ENCODE assay signal across 1 cellular context in the genomic region with DNA sequence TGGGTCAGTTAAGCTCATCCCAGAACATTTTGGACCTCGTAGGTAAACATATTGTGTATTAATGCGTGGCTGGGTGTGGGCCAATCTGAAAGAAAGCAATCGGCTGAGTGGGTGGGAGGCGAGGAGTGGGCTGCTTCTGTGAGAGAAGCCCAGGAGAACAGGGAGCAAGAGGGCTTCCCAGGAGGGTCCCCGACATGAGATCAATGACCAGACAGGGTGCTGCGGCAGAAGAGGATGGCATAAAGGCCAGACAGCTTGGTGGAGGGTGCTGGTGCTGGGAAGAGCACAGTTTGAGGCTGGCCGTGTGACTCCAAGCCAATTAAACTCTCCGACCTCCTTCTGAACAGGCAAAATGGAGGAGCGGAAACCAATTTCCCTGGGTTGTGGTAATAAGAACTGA.
TF ChIP-seq lines count a peak whose summit lies in the region.

No MANE protein-coding gene starts in this region.

TF ChIP-seq in endothelial cell of umbilical vein, 7 proteins besides CTCF, POLR2A, EP300 and RAD21:
- TF ChIP-seq, protein P1, sequence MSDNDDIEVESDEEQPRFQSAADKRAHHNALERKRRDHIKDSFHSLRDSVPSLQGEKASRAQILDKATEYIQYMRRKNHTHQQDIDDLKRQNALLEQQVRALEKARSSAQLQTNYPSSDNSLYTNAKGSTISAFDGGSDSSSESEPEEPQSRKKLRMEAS (IDR thresholded peaks at IDR 0.05; ENCODE audit: insufficient read depth, insufficient read length), result no peak
- no peak for TF ChIP-seq MYC (IDR thresholded peaks at IDR 0.05; ENCODE audit: low read depth, low read length)
- no peak for TF ChIP-seq FOS (IDR thresholded peaks at IDR 0.05; ENCODE audit: borderline replicate concordance, insufficient read depth, low read length)
- TF ChIP-seq JUN (IDR thresholded peaks at IDR 0.05; ENCODE audit: borderline replicate concordance, insufficient read depth, insufficient read length, low read depth), result no peak
- no peak for TF ChIP-seq POLR2AphosphoS5 (IDR thresholded peaks at IDR 0.05; ENCODE audit: insufficient read depth, low read depth, low read length)
- TF ChIP-seq EZH2 (IDR thresholded peaks at IDR 0.05; ENCODE audit: borderline replicate concordance, low read depth, low read length, severe bottlenecking), result no peak
- no peak for TF ChIP-seq GATA2 (IDR thresholded peaks at IDR 0.05; ENCODE audit: insufficient read depth, insufficient read length, low read depth, low read length)
